In the genomic region with DNA sequence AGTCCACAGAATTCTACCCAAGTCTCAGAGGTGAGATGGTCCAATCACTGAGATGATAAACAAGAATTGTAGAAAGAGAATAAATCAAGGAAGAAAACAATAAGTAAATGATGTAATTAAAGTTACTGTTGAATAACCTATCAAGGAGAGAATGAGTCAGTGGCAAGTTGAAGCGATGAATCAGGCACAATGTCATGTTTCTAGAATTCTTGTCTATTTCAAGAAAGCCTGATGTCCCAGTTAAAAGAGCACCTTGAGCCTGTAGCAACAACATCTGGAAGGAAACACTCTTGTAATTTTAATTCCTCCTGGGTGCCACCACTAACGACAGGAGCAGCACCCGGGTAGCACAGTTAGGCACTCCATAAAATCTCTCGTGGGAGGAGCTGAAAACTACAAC, we compare ENCODE assay signal across 14 cellular contexts.
DNase-seq lines count a peak whose midpoint lies in the region; ATAC-seq lines count a peak whose summit lies in the region.
"Had no signal": no experiment of that assay in that cellular context is flagged by ENCODE, and none has a peak within 500 bp of the region (broad histone marks: within the 10 kb centered on the region; RNA-seq: fewer than 3 reads in every experiment).

No MANE protein-coding gene starts in this region.

- H3K9ac ChIP-seq in GM23248, result no peak overlapping the region

- H3K9me2 ChIP-seq in GM23248 (ENCODE audit: insufficient read depth), result no peaks in the 10 kb centered on the region

- no peaks in the 10 kb centered on the region for H3F3A ChIP-seq in GM23248 (ENCODE audit: insufficient read depth)

- H3K4me2 ChIP-seq in GM23248 (ENCODE audit: unreplicated experiment), result no peak overlapping the region

- 53 to 54% methylated on average over 4 of the region's 4 CpGs for WGBS in GM23248 (ENCODE audit: low coverage in 1 of 2, low lambda C conversion rate in 2 of 2, missing lambda C conversion rate in 2 of 2), 2 experiments
- 42 to 64% methylated on average over 4 of the region's 4 CpGs for WGBS in esophagus, 2 donors

- ATAC-seq in GM21447 (IDR thresholded peaks at IDR 0.05; ENCODE audit: unreplicated experiment) (no peak), GM19351 (IDR thresholded peaks at IDR 0.05; ENCODE audit: unreplicated experiment) (no peak)
- ATAC-seq: Panc1 had no signal

- H3K27ac ChIP-seq in GM23248, result no peak overlapping the region
- peak overlapping the region; percentile 81 to 87 for H3K27ac ChIP-seq in esophagus (ENCODE audit: low read depth in 2 of 2, low read length in 1 of 2)
- H3K27ac ChIP-seq: gastroesophageal sphincter, ovary had no signal

- no peaks in the 10 kb centered on the region for H4K20me1 ChIP-seq in GM23248 (ENCODE audit: insufficient read depth)

- no peak overlapping the region for H3K4me3 ChIP-seq in GM23248
- H3K4me3 ChIP-seq in esophagus (ENCODE audit: low read depth in 1 of 2, low read length in 2 of 2), result no peak overlapping the region
- no peak overlapping the region for H3K4me3 ChIP-seq in skeletal muscle cell (ENCODE audit: low read depth, low read length)
- H3K4me3 ChIP-seq: dorsolateral prefrontal cortex, gastroesophageal sphincter, ovary had no signal

- H3K9me3 ChIP-seq in GM23248 (ENCODE audit: low read depth) (no peaks in the 10 kb centered on the region), esophagus (ENCODE audit: control insufficient read depth in 2 of 2, insufficient read depth in 1 of 2, low read depth in 1 of 2, low read length in 1 of 2) (peaks cover 0 to 3% of the 10 kb centered on the region in 2 donors)
- H3K9me3 ChIP-seq: ovary had no signal

- DNase-seq in GM23248, result peak; percentile 66
- DNase-seq in NCI-H226, result peak; percentile 33
- peak; percentile 6 for DNase-seq in skeletal muscle cell (ENCODE audit: low read depth)
- no peak for DNase-seq in iPS-NIHi7 (ENCODE audit: extremely low spot score)
- DNase-seq: CD4-positive, CD25-positive, alpha-beta regulatory T cell; dorsolateral prefrontal cortex; NCI-H1694; ovary; T-helper 1 cell had no signal

- H2AFZ ChIP-seq in GM23248, result no peak overlapping the region

- no peaks in the 10 kb centered on the region for H3K79me2 ChIP-seq in GM23248 (ENCODE audit: insufficient read depth)

- H3K36me3 ChIP-seq in GM23248 (ENCODE audit: low read depth) (no peaks in the 10 kb centered on the region), esophagus (ENCODE audit: control insufficient read depth in 2 of 2, insufficient read depth in 2 of 2, low read length in 1 of 2) (no peaks in the 10 kb centered on the region)
- H3K36me3 ChIP-seq: gastroesophageal sphincter, ovary had no signal

- H3K27me3 ChIP-seq in GM23248 (replicated peaks; ENCODE audit: insufficient read depth), result peaks cover 14% of the 10 kb centered on the region
- H3K27me3 ChIP-seq in esophagus (ENCODE audit: control insufficient read depth in 1 of 2, insufficient read depth in 2 of 2, low read length in 2 of 2), result no peaks in the 10 kb centered on the region
- H3K27me3 ChIP-seq: dorsolateral prefrontal cortex, ovary had no signal

- H3K4me1 ChIP-seq in GM23248 (ENCODE audit: insufficient read depth), result 0 out of 2 replicates have a peak, but pooled peaks cover 5% of the 10 kb centered on the region
- H3K4me1 ChIP-seq in esophagus (ENCODE audit: control insufficient read depth in 2 of 2, insufficient read depth in 2 of 2, low read length in 1 of 2), result no peaks in the 10 kb centered on the region
- H3K4me1 ChIP-seq: gastroesophageal sphincter had no signal

- in situ Hi-C loops in GM23248 (cut with MboI), result no loop called here
